9 cellular contexts compared by ENCODE assay signal in genomic region chr19:46659151-46660007, GRCh38. TPM values are rescaled to one million over a fixed set of nuclear protein-coding genes. Genes with fewer than 3 reads are reported as not detected.
DNase-seq lines count a peak whose midpoint lies in the region; ATAC-seq and TF ChIP-seq lines count a peak whose summit lies in the region.
"Had no signal": no experiment of that assay in that cellular context is flagged by ENCODE, and none has a peak within 500 bp of the region (broad histone marks: within the 10 kb centered on the region; RNA-seq: fewer than 3 reads in every experiment).

No MANE protein-coding gene starts in this region.

- ATAC-seq in GM21723 (IDR thresholded peaks at IDR 0.05; ENCODE audit: unreplicated experiment): no peak

- no peak for TF ChIP-seq CTCF in GM13977 (IDR thresholded peaks at IDR 0.05; ENCODE audit: extremely low read depth, insufficient read depth, missing control alignments)

- TF ChIP-seq POLR2A in erythroblast (IDR thresholded peaks at IDR 0.05; ENCODE audit: low read length): no peak

- in situ Hi-C loops in GM13977 (cut with MboI; ENCODE audit: low pct_unique_long_range_greater_than_20kb, low sequenced_read_pairs, unreplicated experiment): loop anchor here (5.0 to 10.0 kb wide), 2 partner anchors 47 to 125 kb away; no protein-coding TSS in a partner anchor
- in situ Hi-C loops in G401 (cut with HindIII; ENCODE audit: low sequenced_read_pairs): no loop called here

- DNase-seq in GM13977 (ENCODE audit: low spot score): peak; percentile 37
- DNase-seq in erythroblast (lab: John Stamatoyannopoulos, UW): peak; percentile 35 to 42
- DNase-seq in occipital lobe (lab: John Stamatoyannopoulos, UW): peak; percentile 32
- DNase-seq in G401 (ENCODE audit: low spot score): no peak
- DNase-seq in effector CD8-positive, alpha-beta T cell (lab: John Stamatoyannopoulos, UW): no peak
- DNase-seq in T1000 (lab: John Stamatoyannopoulos, UW): no peak

TF ChIP-seq in PFSK-1, 5 proteins besides CTCF, POLR2A, EP300 and RAD21:
- TF ChIP-seq FOXP2 (optimal IDR thresholded peaks at IDR 0.05; ENCODE audit: borderline replicate concordance, extremely low read depth, extremely low read length, insufficient read depth) (peak; percentile 34), REST (IDR thresholded peaks at IDR 0.05; ENCODE audit: insufficient read depth in 1 of 2, low read depth in 2 of 2, low read length in 2 of 2) (no peak), SIN3A (IDR thresholded peaks at IDR 0.05; ENCODE audit: borderline replicate concordance, insufficient read depth, low read length) (no peak)
TF ChIP-seq in PFSK-1: peak in this region for 1.

RNA-seq across cellular contexts. Expression of gene DACT3, which starts 1.6 kb away (rescaled TPM):
- polyA plus RNA-seq in PFSK-1 (2012; ENCODE audit: insufficient read length, low read depth): 22.9 TPM
- 14.5 TPM for total RNA-seq in occipital lobe
- total RNA-seq in G401 (2014; rRNA removed; shearing (Covaris generic)): 12.0 and 16.3 TPM in 2 replicates

RNA-seq across cellular contexts. Expression of gene GNG8, which starts 23.4 kb away (rescaled TPM):
- 1.5 TPM for polyA plus RNA-seq in PFSK-1 (2012; ENCODE audit: insufficient read length, low read depth)
- not detected for total RNA-seq in occipital lobe
- not detected in 2 replicates for total RNA-seq in G401 (2014; rRNA removed; shearing (Covaris generic))
- total RNA-seq: SJSA1 had no signal

RNA-seq across cellular contexts. Expression of gene PTGIR, which starts 34.5 kb away (rescaled TPM):
- 5.3 TPM for polyA plus RNA-seq in PFSK-1 (2012; ENCODE audit: insufficient read length, low read depth)
- not detected for total RNA-seq in occipital lobe
- 1.7 and 16.2 TPM in 2 replicates for total RNA-seq in G401 (2014; rRNA removed; shearing (Covaris generic))
- total RNA-seq: SJSA1 had no signal

RNA-seq across cellular contexts. Expression of gene PRKD2, which starts 57.5 kb away (rescaled TPM):
- polyA plus RNA-seq in PFSK-1 (2012; ENCODE audit: insufficient read length, low read depth): 52.1 TPM
- 4.7 TPM for total RNA-seq in occipital lobe
- 14.6 and 19.9 TPM in 2 replicates for total RNA-seq in G401 (2014; rRNA removed; shearing (Covaris generic))

RNA-seq across cellular contexts. Expression of gene CALM3, which starts 58.2 kb away (rescaled TPM):
- 247 TPM for polyA plus RNA-seq in PFSK-1 (2012; ENCODE audit: insufficient read length, low read depth)
- 224 TPM for total RNA-seq in occipital lobe
- total RNA-seq in G401 (2014; rRNA removed; shearing (Covaris generic)): 109 and 147 TPM in 2 replicates

Comparison
In these comparisons a context has a peak if more than half of its experiments do, and no peak if none do; other contexts are left out.
1. DNase-seq: peak in GM13977 (single experiment), erythroblast (2 of 2) and occipital lobe (single experiment); none in G401 (single experiment), effector CD8-positive, alpha-beta T cell (single experiment) and T1000 (single experiment).